10 cellular contexts compared by ENCODE assay signal in genomic region chr19:51064534-51065220, GRCh38. TPM values are rescaled to one million over a fixed set of nuclear protein-coding genes. Genes with fewer than 3 reads are reported as not detected.
A peak's percentile ranks its signal among the peaks of the same experiment; 100 is the strongest.
DNase-seq lines count a peak whose midpoint lies in the region; FAIRE-seq and TF ChIP-seq lines count a peak whose summit lies in the region.
"Had no signal": no experiment of that assay in that cellular context is flagged by ENCODE, and none has a peak within 500 bp of the region (broad histone marks: within the 10 kb centered on the region; RNA-seq: fewer than 3 reads in every experiment).

Gene KLK13, minus strand, starts transcription at chr19:51065092. Its CDS starts 25 bp downstream, at chr19:51065067.

- H3K27me3 ChIP-seq in bronchial epithelial cell (ENCODE audit: control insufficient read depth, insufficient read depth, low read length) (no peaks in the 10 kb centered on the region), stomach (peaks cover 6 to 48% (median 11%) of the 10 kb centered on the region in 3 donors)

- TF ChIP-seq CTCF in bronchial epithelial cell (IDR thresholded peaks at IDR 0.05; ENCODE audit: insufficient read depth, low read length, severe bottlenecking), result no peak
- TF ChIP-seq CTCF in stomach (IDR thresholded peaks at IDR 0.05), result no peak

- H3K36me3 ChIP-seq in bronchial epithelial cell (ENCODE audit: control insufficient read depth, insufficient read depth, low read length) (no peaks in the 10 kb centered on the region), stomach (no peaks in the 10 kb centered on the region)

- H3K9me3 Mint-ChIP-seq in T-helper 1 cell treated with Interleukin-12 subunit alpha and Interleukin-12 subunit beta and Interleukin-4 antibody, amounts not matched to agents 30 μg/mL and 1 μg/mL, for 36 hours, result no peaks in the 10 kb centered on the region

- H3K4me3 ChIP-seq in bronchial epithelial cell (ENCODE audit: low read depth, low read length), result no peak within 1 kb of the TSS
- H3K4me3 ChIP-seq in stomach, result peak within 1 kb of the TSS; percentile 22 to 41 (median 26)

- H3K27ac ChIP-seq in stomach, result peak within 1 kb of the TSS in 2 of 5 donors; percentile 0 to 44

- no peak within 1 kb of the TSS for H3K27ac Mint-ChIP-seq in T-helper 1 cell treated with Interleukin-12 subunit alpha and Interleukin-12 subunit beta and Interleukin-4 antibody, amounts not matched to agents 30 μg/mL and 1 μg/mL, for 36 hours

- no peaks in the 10 kb centered on the region for H3K36me3 Mint-ChIP-seq in T-helper 1 cell treated with Interleukin-12 subunit alpha and Interleukin-12 subunit beta and Interleukin-4 antibody, amounts not matched to agents 30 μg/mL and 1 μg/mL, for 36 hours (ENCODE audit: low read depth)

- no peak for TF ChIP-seq EP300 in stomach (IDR thresholded peaks at IDR 0.05)

- peaks cover 10 to 18% (median 13%) of the 10 kb centered on the region in 4 donors for H3K4me1 ChIP-seq in stomach

- no peaks in the 10 kb centered on the region for H3K9me3 ChIP-seq in stomach

- peaks cover 33% of the 10 kb centered on the region for H3K27me3 Mint-ChIP-seq in T-helper 1 cell treated with Interleukin-12 subunit alpha and Interleukin-12 subunit beta and Interleukin-4 antibody, amounts not matched to agents 30 μg/mL and 1 μg/mL, for 36 hours (ENCODE audit: low read depth)

- peak within 1 kb of the TSS; percentile 27 for H3K4me3 Mint-ChIP-seq in T-helper 1 cell treated with Interleukin-12 subunit alpha and Interleukin-12 subunit beta and Interleukin-4 antibody, amounts not matched to agents 30 μg/mL and 1 μg/mL, for 36 hours

- FAIRE-seq in bronchial epithelial cell (lab: Jason Lieb, UNC), result no peak
- FAIRE-seq: A204.1 had no signal

- TF ChIP-seq POLR2A in stomach (IDR thresholded peaks at IDR 0.05), result no peak

- 17 to 25% (median 19%) methylated on average over 25 to 38 of the region's 38 CpGs for WGBS in stomach, 5 donors

- no peak for DNase-seq in T-helper 1 cell
- DNase-seq in bronchial epithelial cell (ENCODE audit: low read depth), result peak; percentile 16
- DNase-seq in kidney glomerular epithelial cell (lab: John Stamatoyannopoulos, UW), result peak; percentile 1
- peak; percentile 49 for DNase-seq in stomach
- DNase-seq in cerebellar nuclear complex (lab: John Stamatoyannopoulos, UW), result no peak
- DNase-seq in NCI-H128 (lab: John Stamatoyannopoulos, UW; ENCODE audit: unreplicated experiment), result no peak
- no peak for DNase-seq in DMS 273 (lab: John Stamatoyannopoulos, UW; ENCODE audit: unreplicated experiment)
- DNase-seq: MV-4-11 had no signal

- intact Hi-C loops in stomach (cut with DNase I; ENCODE audit: low total_unique reads), result no loop called here

- H3K4me1 Mint-ChIP-seq in T-helper 1 cell treated with Interleukin-12 subunit alpha and Interleukin-12 subunit beta and Interleukin-4 antibody, amounts not matched to agents 30 μg/mL and 1 μg/mL, for 36 hours (ENCODE audit: low read depth), result no peaks in the 10 kb centered on the region

RNA-seq across cellular contexts. Expression of gene KLK13, which starts in this region (rescaled TPM):
- total RNA-seq in bronchial epithelial cell, result 0.26 and 0.51 TPM in 2 replicates
- 1 to 10 TPM in 1 of 5 donors, not detected in 4; 10.0 TPM for total RNA-seq in stomach
- 10 to 100 TPM in 1 of 3 donors, 1 to 10 TPM in 2; 3.2 to 82.1 (median 9.5) TPM for polyA plus RNA-seq in stomach

Comparison
In these comparisons a context has a peak if more than half of its experiments do, and no peak if none do; other contexts are left out.
1. Peak in DNase-seq in bronchial epithelial cell; RNA of the gene not detected or under 1 TPM.
2. DNase-seq: peak in kidney glomerular epithelial cell (single experiment) and stomach (single experiment); none in T-helper 1 cell (0 of 5), cerebellar nuclear complex (0 of 2), NCI-H128 (single experiment) and DMS 273 (single experiment).